1 cellular context compared by ENCODE assay signal in genomic region chr6:97594834-97595233, GRCh38.
TF ChIP-seq lines count a peak whose summit lies in the region.

No MANE protein-coding gene starts in this region.

TF ChIP-seq in SK-N-SH, 30 proteins besides CTCF, POLR2A, EP300 and RAD21 (continued from another document):
- TF ChIP-seq ZBTB33 (IDR thresholded peaks at IDR 0.05; ENCODE audit: borderline replicate concordance, low read depth), result no peak
- no peak for TF ChIP-seq USF2 (IDR thresholded peaks at IDR 0.05; ENCODE audit: borderline replicate concordance, low read depth, low read length)
- no peak for TF ChIP-seq TAF1 (IDR thresholded peaks at IDR 0.05; ENCODE audit: borderline replicate concordance, low read depth, low read length)
- TF ChIP-seq RXRA (IDR thresholded peaks at IDR 0.05; ENCODE audit: borderline replicate concordance, low read depth), result peak; percentile 51; the same call in 1 of the 2 replicates
- no peak for TF ChIP-seq YY1 (IDR thresholded peaks at IDR 0.05; ENCODE audit: low read depth)
- peak; percentile 19; the same call in 1 of the 2 replicates for TF ChIP-seq NFIC (IDR thresholded peaks at IDR 0.05; ENCODE audit: borderline replicate concordance)
- TF ChIP-seq MAX (IDR thresholded peaks at IDR 0.05; ENCODE audit: low read depth), result no peak
- no peak for TF ChIP-seq IRF3 (IDR thresholded peaks at IDR 0.05; ENCODE audit: low read depth, low read length)
- TF ChIP-seq MEF2A (IDR thresholded peaks at IDR 0.05; ENCODE audit: borderline replicate concordance, low read depth), result peak; percentile 85; the same call in 1 of the 2 replicates
- TF ChIP-seq TEAD4 (IDR thresholded peaks at IDR 0.05; ENCODE audit: borderline replicate concordance, insufficient read depth), result no peak
- no peak for TF ChIP-seq GABPA (IDR thresholded peaks at IDR 0.05; ENCODE audit: low read depth)
- no peak for TF ChIP-seq MXI1 (IDR thresholded peaks at IDR 0.05; ENCODE audit: low read depth, low read length)
